15 cellular contexts compared by ENCODE assay signal in the genomic region with DNA sequence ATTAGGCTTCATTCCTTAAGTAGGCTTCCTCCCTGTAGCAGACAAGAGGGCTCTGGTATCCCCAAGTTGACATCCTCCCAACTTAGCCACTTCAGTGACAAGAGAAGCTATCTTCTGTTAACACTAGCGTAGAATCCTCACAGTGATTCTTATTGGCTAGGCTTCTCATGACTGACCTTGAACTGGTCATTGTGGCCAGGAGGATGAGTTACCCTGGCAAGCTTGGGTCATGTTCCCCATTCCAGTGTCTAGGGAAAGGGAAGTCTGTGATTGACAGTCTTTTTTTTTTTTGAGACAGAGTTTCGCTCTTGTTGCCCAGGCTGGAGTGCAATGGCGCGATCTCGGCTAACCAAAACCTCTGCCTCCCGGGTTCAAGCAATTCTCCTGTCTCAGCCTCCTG. TPM values are rescaled to one million over a fixed set of nuclear protein-coding genes. Genes with fewer than 3 reads are reported as not detected.
DNase-seq lines count a peak whose midpoint lies in the region; ATAC-seq and TF ChIP-seq lines count a peak whose summit lies in the region.
"Had no signal": no experiment of that assay in that cellular context is flagged by ENCODE, and none has a peak within 500 bp of the region (broad histone marks: within the 10 kb centered on the region; RNA-seq: fewer than 3 reads in every experiment).

No MANE protein-coding gene starts in this region.

- intact Hi-C loops in mammary epithelial cell (cut with micrococcal nuclease) (no loop called here), breast epithelium (cut with DNase I; ENCODE audit: low total_unique reads) (no loop called here), gastrocnemius medialis (cut with DNase I; ENCODE audit: low total_unique reads) (no loop called here)

- CTCF ChIA-PET in mammary epithelial cell (lab: Charles Lee; ENCODE audit: low non-redundant PET), result no interaction called here

- H3K27me3 ChIP-seq in mammary epithelial cell (ENCODE audit: insufficient read depth, low read length) (no peaks in the 10 kb centered on the region), breast epithelium (no peaks in the 10 kb centered on the region), gastrocnemius medialis (no peaks in the 10 kb centered on the region)
- H3K27me3 ChIP-seq: BLaER1 had no signal

- H3K4me3 ChIP-seq in mammary epithelial cell (replicated peaks in 1 of 3; ENCODE audit: insufficient read depth in 1 of 3, low read depth in 2 of 3, low read length in 3 of 3), result no peak overlapping the region
- no peak overlapping the region for H3K4me3 ChIP-seq in breast epithelium
- H3K4me3 ChIP-seq in gastrocnemius medialis, result no peak overlapping the region
- H3K4me3 ChIP-seq: BLaER1 had no signal

- ATAC-seq in gastrocnemius medialis, result peak in 1 of 2 donors; percentile 67

- TF ChIP-seq POLR2A in breast epithelium (IDR thresholded peaks at IDR 0.05) (no peak), gastrocnemius medialis (IDR thresholded peaks at IDR 0.05) (no peak)

- H3K9ac ChIP-seq in mammary epithelial cell (ENCODE audit: insufficient read depth, low read length), result no peak overlapping the region
- H3K9ac ChIP-seq: BLaER1 had no signal

- H2AFZ ChIP-seq in mammary epithelial cell (ENCODE audit: low read depth, low read length), result no peak overlapping the region

- DNase-seq in mammary epithelial cell (no peak), breast epithelium (ENCODE audit: low spot score in 2 of 2) (no peak), kidney tubule cell (ENCODE audit: low spot score) (peak; percentile 27), gastrocnemius medialis (no peak), NCI-H1930 (lab: John Stamatoyannopoulos, UW) (no peak), NCI-H1105 treated with DMSO at 0.1 percent for 48 hours (lab: John Stamatoyannopoulos, UW) (no peak), germinal center (ENCODE audit: low spot score) (no peak)
- DNase-seq: 8988T; AML-193; Calu3; CD4-positive, alpha-beta T cell; DMS 273 treated with DMSO at 0.1 percent for 48 hours; HCEC 1CT; HFFc6 had no signal

- peaks cover 26% of the 10 kb centered on the region for H3K4me1 ChIP-seq in mammary epithelial cell (ENCODE audit: insufficient read depth, low read length)
- peaks cover 0 to 4% of the 10 kb centered on the region in 2 donors for H3K4me1 ChIP-seq in breast epithelium
- H3K4me1 ChIP-seq in gastrocnemius medialis, result peaks cover 20 to 25% of the 10 kb centered on the region in 2 donors

- TF ChIP-seq CTCF in mammary epithelial cell (conservative IDR thresholded peaks at IDR 0.05 in 1 of 2, IDR thresholded peaks at IDR 0.05 in 1 of 2; ENCODE audit: extremely low read depth in 1 of 2, insufficient read depth in 1 of 2, low read depth in 1 of 2, low read length in 2 of 2) (no peak), breast epithelium (IDR thresholded peaks at IDR 0.05) (no peak), gastrocnemius medialis (IDR thresholded peaks at IDR 0.05 in 4 of 5, conservative IDR thresholded peaks at IDR 0.05 in 1 of 5) (no peak)

- H3K9me3 ChIP-seq in mammary epithelial cell (replicated peaks; ENCODE audit: insufficient read depth, low read length), result no peaks in the 10 kb centered on the region
- no peaks in the 10 kb centered on the region for H3K9me3 ChIP-seq in breast epithelium
- no peaks in the 10 kb centered on the region for H3K9me3 ChIP-seq in gastrocnemius medialis

- no TSS peak for BruUV-seq in mammary epithelial cell (replicated peaks; lab: Mats Ljungman, UMichigan)

- H3K27ac ChIP-seq in mammary epithelial cell (ENCODE audit: insufficient read depth, low read depth, low read length), result peak overlapping the region; percentile 10
- H3K27ac ChIP-seq in breast epithelium, result no peak overlapping the region
- H3K27ac ChIP-seq in gastrocnemius medialis, result peak overlapping the region; percentile 54 to 83 (median 70)
- H3K27ac ChIP-seq: BLaER1 had no signal

- dilution Hi-C loops in mammary epithelial cell (cut with HindIII; ENCODE audit: low sequenced_read_pairs), result no loop called here

- in situ Hi-C loops in mammary epithelial cell (cut with MboI; ENCODE audit: low sequenced_read_pairs in 2 of 2), result loop anchor here in 1 of 2 donors (25.0 kb wide), 1 partner anchor 129 kb away; the partner anchor contains the start of gene E2F3
- in situ Hi-C loops in gastrocnemius medialis (cut with MboI; ENCODE audit: low sequenced_read_pairs in 4 of 4), result loop anchor here in 2 of 4 donors (25.0 kb wide), 1 partner anchor 454 kb away; no protein-coding TSS in a partner anchor

- H3K36me3 ChIP-seq in mammary epithelial cell (ENCODE audit: insufficient read depth, low read length) (no peaks in the 10 kb centered on the region), breast epithelium (no peaks in the 10 kb centered on the region), gastrocnemius medialis (peaks cover 0 to 6% of the 10 kb centered on the region in 2 donors)

- no peaks in the 10 kb centered on the region for H4K20me1 ChIP-seq in mammary epithelial cell (ENCODE audit: insufficient read depth, low read length)

- WGBS in mammary epithelial cell (ENCODE audit: low coverage, missing lambda C conversion rate), result 100% methylated on average over 5 of the region's 6 CpGs

- no peak overlapping the region for H3K4me2 ChIP-seq in mammary epithelial cell (ENCODE audit: insufficient read depth, low read depth, low read length)
- H3K4me2 ChIP-seq: BLaER1 had no signal

- H3K79me2 ChIP-seq in mammary epithelial cell (ENCODE audit: insufficient read depth, low read length), result peaks cover 58% of the 10 kb centered on the region

RNA-seq across cellular contexts. Expression of gene CDKAL1, which starts 7.1 kb away (rescaled TPM):
- total RNA-seq in mammary epithelial cell, result 10 to 100 TPM; 12.0 to 15.2 TPM
- 4.1 TPM for polyA plus RNA-seq in mammary epithelial cell
- polyA minus RNA-seq in mammary epithelial cell, result 12.1 TPM
- total RNA-seq in breast epithelium, result 10 to 100 TPM; 13.0 to 27.2 (median 18.0) TPM
- 10 to 100 TPM in 3 of 4 donors, 1 to 10 TPM in 1; 9.6 to 17.0 (median 11.4) TPM for total RNA-seq in gastrocnemius medialis

Comparison
In these comparisons a context has a peak if more than half of its experiments do, and no peak if none do; other contexts are left out.
1. H3K27ac ChIP-seq: peak in mammary epithelial cell (single experiment) and gastrocnemius medialis (4 of 4); none in breast epithelium (0 of 2).